2 cellular contexts compared by ENCODE assay signal in the genomic region with DNA sequence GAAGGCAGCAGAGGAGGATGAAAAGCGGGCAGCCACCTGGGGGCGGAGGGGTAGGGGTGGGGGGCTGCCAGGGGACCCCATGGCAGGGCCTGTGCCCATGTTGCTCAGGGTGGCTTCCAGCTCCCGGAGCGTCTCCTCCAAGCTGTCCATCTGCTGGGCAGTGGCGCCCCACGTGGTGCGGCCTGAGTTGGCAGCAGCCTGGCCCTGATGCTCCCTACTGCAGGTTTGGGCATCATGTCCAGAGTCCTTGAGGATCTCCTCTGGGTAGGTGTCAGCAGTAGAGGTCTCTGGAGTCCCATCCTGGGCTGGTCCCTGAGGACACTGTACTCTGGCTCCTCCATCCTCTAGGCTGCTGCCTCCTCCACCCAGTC.
TF ChIP-seq lines count a peak whose summit lies in the region.

No MANE protein-coding gene starts in this region.

TF ChIP-seq in A549, 52 proteins besides CTCF, POLR2A, EP300 and RAD21:
- TF ChIP-seq HMGXB4 (CRISPR knock-in tag; IDR thresholded peaks at IDR 0.05; ENCODE audit: borderline replicate concordance): no peak
- TF ChIP-seq, protein P1, sequence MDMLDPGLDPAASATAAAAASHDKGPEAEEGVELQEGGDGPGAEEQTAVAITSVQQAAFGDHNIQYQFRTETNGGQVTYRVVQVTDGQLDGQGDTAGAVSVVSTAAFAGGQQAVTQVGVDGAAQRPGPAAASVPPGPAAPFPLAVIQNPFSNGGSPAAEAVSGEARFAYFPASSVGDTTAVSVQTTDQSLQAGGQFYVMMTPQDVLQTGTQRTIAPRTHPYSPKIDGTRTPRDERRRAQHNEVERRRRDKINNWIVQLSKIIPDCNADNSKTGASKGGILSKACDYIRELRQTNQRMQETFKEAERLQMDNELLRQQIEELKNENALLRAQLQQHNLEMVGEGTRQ (IDR thresholded peaks at IDR 0.05): no peak
- no peak for TF ChIP-seq CHD2 (IDR thresholded peaks at IDR 0.05; ENCODE audit: low read length, partially characterized antibody)
- no peak for TF ChIP-seq HOXB5 (CRISPR knock-in tag; IDR thresholded peaks at IDR 0.05)
- no peak for TF ChIP-seq ZNF302 (CRISPR knock-in tag; IDR thresholded peaks at IDR 0.05)
- no peak for TF ChIP-seq ATOH8 (CRISPR knock-in tag; IDR thresholded peaks at IDR 0.05; ENCODE audit: low read depth)
- no peak for TF ChIP-seq SMC3 (IDR thresholded peaks at IDR 0.05)
- no peak for TF ChIP-seq BCL3 (IDR thresholded peaks at IDR 0.05)
- TF ChIP-seq E2F6 (IDR thresholded peaks at IDR 0.05; ENCODE audit: borderline replicate concordance, low read depth): no peak
- TF ChIP-seq RFX5 (IDR thresholded peaks at IDR 0.05): no peak
- no peak for TF ChIP-seq ZFP36 (IDR thresholded peaks at IDR 0.05; ENCODE audit: borderline replicate concordance, partially characterized antibody)
- no peak for TF ChIP-seq ZC3H11A (IDR thresholded peaks at IDR 0.05)
- TF ChIP-seq HDAC2 (IDR thresholded peaks at IDR 0.05): no peak
- no peak for TF ChIP-seq JUN (IDR thresholded peaks at IDR 0.05)
- TF ChIP-seq, protein P2, sequence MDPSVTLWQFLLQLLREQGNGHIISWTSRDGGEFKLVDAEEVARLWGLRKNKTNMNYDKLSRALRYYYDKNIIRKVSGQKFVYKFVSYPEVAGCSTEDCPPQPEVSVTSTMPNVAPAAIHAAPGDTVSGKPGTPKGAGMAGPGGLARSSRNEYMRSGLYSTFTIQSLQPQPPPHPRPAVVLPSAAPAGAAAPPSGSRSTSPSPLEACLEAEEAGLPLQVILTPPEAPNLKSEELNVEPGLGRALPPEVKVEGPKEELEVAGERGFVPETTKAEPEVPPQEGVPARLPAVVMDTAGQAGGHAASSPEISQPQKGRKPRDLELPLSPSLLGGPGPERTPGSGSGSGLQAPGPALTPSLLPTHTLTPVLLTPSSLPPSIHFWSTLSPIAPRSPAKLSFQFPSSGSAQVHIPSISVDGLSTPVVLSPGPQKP (IDR thresholded peaks at IDR 0.05; ENCODE audit: low read depth, low read length): no peak
- no peak for TF ChIP-seq FOXS1 (CRISPR knock-in tag; IDR thresholded peaks at IDR 0.05)
- TF ChIP-seq NR3C1 (IDR thresholded peaks at IDR 0.05): no peak
- TF ChIP-seq RNF2 (IDR thresholded peaks at IDR 0.05; ENCODE audit: borderline replicate concordance, low read depth): no peak
- TF ChIP-seq ZSCAN20 (CRISPR knock-in tag; IDR thresholded peaks at IDR 0.05): no peak

TF ChIP-seq in K562, 482 proteins besides CTCF, POLR2A, EP300 and RAD21:
- TF ChIP-seq PML (IDR thresholded peaks at IDR 0.05; ENCODE audit: low read length) (no peak), GABPA (tag; conservative IDR thresholded peaks at IDR 0.05; ENCODE audit: low read depth) (no peak), HDAC2 (IDR thresholded peaks at IDR 0.05) (no peak), ZMIZ1 (IDR thresholded peaks at IDR 0.05; ENCODE audit: low read depth in 2 of 2, low read length in 2 of 2) (no peak), CBX3 (IDR thresholded peaks at IDR 0.05; ENCODE audit: borderline replicate concordance in 1 of 2, low read length in 2 of 2) (no peak), MYC (IDR thresholded peaks at IDR 0.05; ENCODE audit: low read depth, low read length) (no peak), MYC (CRISPR knock-in tag; IDR thresholded peaks at IDR 0.05; ENCODE audit: borderline replicate concordance, low read depth) (no peak), TARDBP (IDR thresholded peaks at IDR 0.05) (no peak), SMAD3 (CRISPR knock-in tag; conservative IDR thresholded peaks at IDR 0.05) (no peak), RERE (CRISPR knock-in tag; IDR thresholded peaks at IDR 0.05; ENCODE audit: borderline replicate concordance) (no peak), NELFE (IDR thresholded peaks at IDR 0.05; ENCODE audit: insufficient read depth, insufficient read length) (no peak), HNRNPK (IDR thresholded peaks at IDR 0.05; ENCODE audit: low read depth, low read length, poor library complexity, severe bottlenecking) (no peak), ZNF354B (CRISPR knock-in tag; IDR thresholded peaks at IDR 0.05) (no peak)
- TF ChIP-seq, protein P3, sequence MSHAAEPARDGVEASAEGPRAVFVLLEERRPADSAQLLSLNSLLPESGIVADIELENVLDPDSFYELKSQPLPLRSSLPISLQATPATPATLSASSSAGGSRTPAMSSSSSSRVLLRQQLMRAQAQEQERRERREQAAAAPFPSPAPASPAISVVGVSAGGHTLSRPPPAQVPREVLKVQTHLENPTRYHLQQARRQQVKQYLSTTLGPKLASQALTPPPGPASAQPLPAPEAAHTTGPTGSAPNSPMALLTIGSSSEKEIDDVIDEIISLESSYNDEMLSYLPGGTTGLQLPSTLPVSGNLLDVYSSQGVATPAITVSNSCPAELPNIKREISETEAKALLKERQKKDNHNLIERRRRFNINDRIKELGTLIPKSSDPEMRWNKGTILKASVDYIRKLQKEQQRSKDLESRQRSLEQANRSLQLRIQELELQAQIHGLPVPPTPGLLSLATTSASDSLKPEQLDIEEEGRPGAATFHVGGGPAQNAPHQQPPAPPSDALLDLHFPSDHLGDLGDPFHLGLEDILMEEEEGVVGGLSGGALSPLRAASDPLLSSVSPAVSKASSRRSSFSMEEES (CRISPR knock-in tag; IDR thresholded peaks at IDR 0.05): no peak
